In the genomic region with DNA sequence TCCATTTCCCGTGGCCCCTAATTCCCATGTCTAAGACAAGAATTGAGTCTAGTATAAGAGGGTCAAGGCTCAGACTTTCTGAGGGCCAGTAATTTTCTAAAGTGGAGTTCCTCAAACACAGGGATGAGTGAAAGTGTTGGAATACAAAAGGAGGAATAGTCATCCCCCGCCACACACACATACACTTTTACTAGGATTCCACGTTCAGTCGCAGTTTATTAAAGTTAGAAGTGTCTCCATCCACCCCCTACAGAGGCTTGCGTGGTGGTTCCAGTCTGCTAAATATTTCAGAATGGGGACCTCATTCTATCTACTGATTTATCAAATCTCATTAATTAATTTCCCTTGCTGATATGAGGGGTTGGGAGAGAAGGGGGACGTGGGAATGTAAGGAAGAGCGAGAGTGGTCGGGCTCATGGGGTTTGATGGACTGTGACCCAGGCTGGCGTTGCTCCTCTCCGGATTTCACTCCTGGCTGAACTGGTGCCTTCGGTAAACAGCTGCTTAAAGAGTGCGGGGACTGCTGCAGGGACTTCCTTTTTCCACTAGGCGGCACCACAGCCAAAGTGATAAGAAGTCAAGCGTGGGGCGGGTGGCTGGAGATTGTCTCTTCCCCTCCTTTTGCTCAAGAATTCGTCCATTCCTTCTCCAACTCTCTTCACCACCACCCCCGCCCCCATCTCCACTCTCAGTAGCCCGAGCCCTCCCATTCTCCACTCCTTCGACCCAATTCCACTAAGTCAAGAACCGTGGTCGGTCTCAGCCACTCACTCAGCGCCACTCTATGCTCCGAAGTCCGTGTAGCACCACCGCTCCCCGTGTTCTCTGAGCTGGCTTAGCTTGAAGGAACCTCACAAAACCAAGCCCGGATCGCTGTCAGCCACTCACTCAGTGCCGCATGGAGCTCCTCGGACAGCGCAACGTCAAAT, we compare ENCODE assay signal across 8 cellular contexts. TPM values are rescaled to one million over a fixed set of nuclear protein-coding genes. Genes with fewer than 3 reads are reported as not detected.
A peak's percentile ranks its signal among the peaks of the same experiment; 100 is the strongest.
DNase-seq lines count a peak whose midpoint lies in the region; ATAC-seq, FAIRE-seq and TF ChIP-seq lines count a peak whose summit lies in the region.

No MANE protein-coding gene starts in this region.

- H3K36me3 ChIP-seq in astrocyte (ENCODE audit: insufficient read depth, low read length), result no peaks in the 10 kb centered on the region
- H3K36me3 ChIP-seq in hepatocyte (replicated peaks; ENCODE audit: insufficient read depth, low read depth), result no peaks in the 10 kb centered on the region
- no peaks in the 10 kb centered on the region for H3K36me3 ChIP-seq in aorta (ENCODE audit: control insufficient read depth in 1 of 2, insufficient read depth in 2 of 2, low read length in 1 of 2)

- ATAC-seq in HG02588 (IDR thresholded peaks at IDR 0.05; ENCODE audit: unreplicated experiment), result peak; percentile 42
- ATAC-seq in aorta (ENCODE audit: low FRiP score), result peak; percentile 93

- H3K9me2 ChIP-seq in hepatocyte (replicated peaks; ENCODE audit: insufficient read depth), result no peaks in the 10 kb centered on the region

- H3K4me1 ChIP-seq in astrocyte (ENCODE audit: insufficient read depth, low read length), result peaks cover 13% of the 10 kb centered on the region
- H3K4me1 ChIP-seq in hepatocyte (ENCODE audit: insufficient read depth), result peaks cover 20% of the 10 kb centered on the region
- H3K4me1 ChIP-seq in aorta (ENCODE audit: control insufficient read depth in 1 of 2, insufficient read depth in 2 of 2, low read length in 2 of 2), result no peaks in the 10 kb centered on the region

- H3K79me2 ChIP-seq in astrocyte (ENCODE audit: insufficient read depth, low read length), result no peaks in the 10 kb centered on the region
- H3K79me2 ChIP-seq in hepatocyte, result no peaks in the 10 kb centered on the region

- peak overlapping the region; percentile 89 for H3K4me2 ChIP-seq in astrocyte (ENCODE audit: low read length)
- peak overlapping the region; percentile 83 for H3K4me2 ChIP-seq in hepatocyte

- H3K9ac ChIP-seq in astrocyte (ENCODE audit: low read length), result peak overlapping the region; percentile 40

- H3K27me3 ChIP-seq in astrocyte (ENCODE audit: insufficient read depth, low read length) (peaks cover 52% of the 10 kb centered on the region), hepatocyte (peaks cover 38% of the 10 kb centered on the region), aorta (ENCODE audit: control insufficient read depth in 1 of 2, insufficient read depth in 2 of 2, low read length in 1 of 2) (peaks cover 0 to 3% of the 10 kb centered on the region in 2 donors)

- no peaks in the 10 kb centered on the region for H4K20me1 ChIP-seq in astrocyte (ENCODE audit: insufficient read depth, low read length)
- H4K20me1 ChIP-seq in hepatocyte (ENCODE audit: insufficient read depth, poor library complexity, severe bottlenecking), result no peaks in the 10 kb centered on the region

- H3K36me3 Mint-ChIP-seq in astrocyte (ENCODE audit: low read depth, unreplicated experiment), result peaks cover 1% of the 10 kb centered on the region

- H2AFZ ChIP-seq in astrocyte (ENCODE audit: low read depth, low read length) (peak overlapping the region; percentile 87), hepatocyte (peak overlapping the region; percentile 70)

- TF ChIP-seq CTCF in astrocyte (IDR thresholded peaks at IDR 0.05; ENCODE audit: insufficient read depth, low read depth, low read length), result peak; percentile 85
- peak; percentile 91 for TF ChIP-seq CTCF in hepatocyte (IDR thresholded peaks at IDR 0.05; ENCODE audit: poor library complexity)

- DNase-seq in DMS79 (lab: John Stamatoyannopoulos, UW) (peak; percentile 65), NCI-H1694 treated with DMSO at 0.1 percent for 48 hours (lab: John Stamatoyannopoulos, UW) (peak; percentile 51), T-helper 2 cell (peak; percentile 49 to 84 (median 72)), astrocyte (ENCODE audit: low read depth) (peak; percentile 58), hepatocyte (ENCODE audit: low spot score) (peak; percentile 94), renal cortical epithelial cell (ENCODE audit: low read depth) (peak; percentile 75), aorta (peak; percentile 90 to 92)

- H3K27me3 Mint-ChIP-seq in astrocyte (ENCODE audit: low read depth, unreplicated experiment), result peaks cover 63% of the 10 kb centered on the region

- H3K27ac ChIP-seq in astrocyte (ENCODE audit: low read depth, low read length) (no peak overlapping the region), hepatocyte (peak overlapping the region; percentile 75), aorta (ENCODE audit: low read depth in 1 of 2, low read length in 2 of 2) (no peak overlapping the region)

- H3K4me1 Mint-ChIP-seq in astrocyte (ENCODE audit: low read depth, unreplicated experiment), result peaks cover 7% of the 10 kb centered on the region

- WGBS in hepatocyte (ENCODE audit: low lambda C conversion rate, missing lambda C conversion rate), result 10% methylated on average over 32 of the region's 32 CpGs
- 11 to 12% methylated on average over 32 of the region's 32 CpGs for WGBS in aorta, 2 donors

- H3K4me3 Mint-ChIP-seq in astrocyte (ENCODE audit: unreplicated experiment), result peak overlapping the region; percentile 89

- no peak overlapping the region for H3K27ac Mint-ChIP-seq in astrocyte (ENCODE audit: unreplicated experiment)

- no peaks in the 10 kb centered on the region for H3K9me3 Mint-ChIP-seq in astrocyte (ENCODE audit: unreplicated experiment)

- no peaks in the 10 kb centered on the region for H3K9me3 ChIP-seq in astrocyte (ENCODE audit: insufficient read depth, low read depth, low read length)
- no peaks in the 10 kb centered on the region for H3K9me3 ChIP-seq in hepatocyte (ENCODE audit: low read depth)
- H3K9me3 ChIP-seq in aorta (ENCODE audit: control insufficient read depth, low read length), result no peaks in the 10 kb centered on the region

- FAIRE-seq in astrocyte (lab: Jason Lieb, UNC), result no peak

- peak overlapping the region; percentile 46 for H3K4me3 ChIP-seq in astrocyte (ENCODE audit: insufficient read depth, low read depth, low read length)
- H3K4me3 ChIP-seq in hepatocyte, result peak overlapping the region; percentile 19
- H3K4me3 ChIP-seq in aorta (ENCODE audit: low read length in 2 of 2), result peak overlapping the region in 1 of 2 donors; percentile 1

- intact Hi-C loops in aorta (cut with DNase I), result loop anchor here (1.0 to 2.0 kb wide), 3 partner anchors 28 to 36 kb away; a partner anchor contains a TSS

RNA-seq across cellular contexts. Expression of a gene that starts 9.9 kb away (rescaled TPM):
- total RNA-seq in astrocyte, result not detected in 2 replicates
- total RNA-seq in hepatocyte, result 6.3 and 7.7 TPM in 2 replicates
- 5.0 and 10.1 TPM in 2 replicates for polyA plus RNA-seq in hepatocyte
- total RNA-seq in renal cortical epithelial cell, result not detected in 2 replicates
- not detected for total RNA-seq in aorta
- 10 to 100 TPM in 1 of 2 donors, under 1 TPM in 1; 0.79 to 13.8 TPM for polyA plus RNA-seq in aorta

RNA-seq across cellular contexts. Expression of a gene that starts 27.4 kb away (rescaled TPM):
- total RNA-seq in astrocyte (not detected in 2 replicates), hepatocyte (0.73 and 1.1 TPM in 2 replicates), renal cortical epithelial cell (0.05 TPM in 1 of 2 replicates, not detected in the other), aorta (not detected)
- polyA plus RNA-seq in hepatocyte (2.2 and 3.3 TPM in 2 replicates), aorta (under 1 TPM in 1 of 2 donors, not detected in 1; 0.26 TPM)

RNA-seq across cellular contexts. Expression of a gene that starts 33.0 kb away (rescaled TPM):
- total RNA-seq in astrocyte (not detected in 2 replicates), hepatocyte (0.40 and 1.0 TPM in 2 replicates), renal cortical epithelial cell (not detected in 2 replicates), aorta (not detected)
- polyA plus RNA-seq in hepatocyte (0.34 and 2.2 TPM in 2 replicates), aorta (1 to 10 TPM in 1 of 2 donors, not detected in 1; 2.9 TPM)

RNA-seq across cellular contexts. Expression of a gene that starts 36.0 kb away (rescaled TPM):
- 37.8 and 40.8 TPM in 2 replicates for total RNA-seq in astrocyte
- 50.9 and 55.6 TPM in 2 replicates for total RNA-seq in hepatocyte
- 74.5 and 79.6 TPM in 2 replicates for polyA plus RNA-seq in hepatocyte
- 14.1 and 22.0 TPM in 2 replicates for total RNA-seq in renal cortical epithelial cell
- total RNA-seq in aorta, result 10 to 100 TPM; 40.0 to 43.8 TPM
- polyA plus RNA-seq in aorta, result 10 to 100 TPM; 61.6 to 66.7 TPM

RNA-seq across cellular contexts. Expression of a gene that starts 41.9 kb away (rescaled TPM):
- total RNA-seq in astrocyte (16.8 and 21.0 TPM in 2 replicates), hepatocyte (20.9 and 21.3 TPM in 2 replicates), renal cortical epithelial cell (12.3 and 32.3 TPM in 2 replicates), aorta (10 to 100 TPM; 20.5 to 21.4 TPM)
- polyA plus RNA-seq in hepatocyte (26.5 and 34.8 TPM in 2 replicates), aorta (10 to 100 TPM; 21.0 to 42.1 TPM)
